19 cellular contexts compared by ENCODE assay signal in genomic region chr2:214471990-214472389, GRCh38.
DNase-seq lines count a peak whose midpoint lies in the region; ATAC-seq, FAIRE-seq and TF ChIP-seq lines count a peak whose summit lies in the region.
"Had no signal": no experiment of that assay in that cellular context is flagged by ENCODE, and none has a peak within 500 bp of the region (broad histone marks: within the 10 kb centered on the region; RNA-seq: fewer than 3 reads in every experiment).

No MANE protein-coding gene starts in this region.

- H3K27me3 Mint-ChIP-seq in astrocyte (ENCODE audit: low read depth, unreplicated experiment): no peaks in the 10 kb centered on the region
- H3K27me3 Mint-ChIP-seq: B cell had no signal

- no peak overlapping the region for H2AFZ ChIP-seq in astrocyte (ENCODE audit: low read depth, low read length)

- no peaks in the 10 kb centered on the region for H3K36me3 Mint-ChIP-seq in astrocyte (ENCODE audit: low read depth, unreplicated experiment)
- H3K36me3 Mint-ChIP-seq: CD8-positive, alpha-beta T cell had no signal

- DNase-seq in AG08396 (ENCODE audit: low spot score) (peak; percentile 4), HT1080 (ENCODE audit: low read depth) (peak; percentile 11), astrocyte (ENCODE audit: low read depth) (peak; percentile 51), fibroblast of peridontal ligament (ENCODE audit: extremely low read depth) (peak; percentile 39), RWPE1 (ENCODE audit: low spot score) (no peak), NCI-H524 (lab: John Stamatoyannopoulos, UW) (no peak), NCI-H345 (lab: John Stamatoyannopoulos, UW) (no peak)
- DNase-seq: Calu3; CD8-positive, alpha-beta T cell; DMS79 treated with DMSO at 0.1 percent for 48 hours; GOT3; H7 had no signal

- H3K36me3 ChIP-seq in astrocyte (ENCODE audit: insufficient read depth, low read length): no peaks in the 10 kb centered on the region
- H3K36me3 ChIP-seq: BLaER1 treated with 17β-estradiol and CSF1 and Interleukin-3, amounts not matched to agents 10 nM and 100 nM had no signal

- peaks cover 6% of the 10 kb centered on the region for H3K4me1 Mint-ChIP-seq in astrocyte (ENCODE audit: low read depth, unreplicated experiment)
- H3K4me1 Mint-ChIP-seq: B cell had no signal

- H3K27ac ChIP-seq in astrocyte (ENCODE audit: low read depth, low read length) (no peak overlapping the region), RWPE1 (no peak overlapping the region)
- H3K27ac ChIP-seq: 22Rv1; BLaER1 treated with 17β-estradiol and CSF1 and Interleukin-3, amounts not matched to agents 10 nM and 100 nM had no signal

- H3K27me3 ChIP-seq in astrocyte (ENCODE audit: insufficient read depth, low read length): no peaks in the 10 kb centered on the region
- H3K27me3 ChIP-seq: BLaER1 treated with 17β-estradiol and CSF1 and Interleukin-3, amounts not matched to agents 10 nM and 100 nM had no signal

- no peaks in the 10 kb centered on the region for H3K9me3 Mint-ChIP-seq in astrocyte (ENCODE audit: unreplicated experiment)
- H3K9me3 Mint-ChIP-seq: CD8-positive, alpha-beta T cell had no signal

- TF ChIP-seq CTCF in astrocyte (IDR thresholded peaks at IDR 0.05; ENCODE audit: insufficient read depth, low read depth, low read length) (no peak), RWPE1 (conservative IDR thresholded peaks at IDR 0.05; ENCODE audit: low read depth) (no peak)

- POLR2A ChIA-PET in RWPE1 (lab: Yijun Ruan, JAX; ENCODE audit: low non-redundant PET): no interaction called here

- H3K4me3 ChIP-seq in astrocyte (ENCODE audit: insufficient read depth, low read depth, low read length): no peak overlapping the region
- H3K4me3 ChIP-seq: BLaER1 treated with 17β-estradiol and CSF1 and Interleukin-3, amounts not matched to agents 10 nM and 100 nM; K562 had no signal

- no peaks in the 10 kb centered on the region for H3K79me2 ChIP-seq in astrocyte (ENCODE audit: insufficient read depth, low read length)

- no peak overlapping the region for H3K4me3 Mint-ChIP-seq in astrocyte (ENCODE audit: unreplicated experiment)
- H3K4me3 Mint-ChIP-seq: B cell; CD8-positive, alpha-beta T cell had no signal

- H3K9ac ChIP-seq in astrocyte (ENCODE audit: low read length): no peak overlapping the region
- H3K9ac ChIP-seq: BLaER1 treated with 17β-estradiol and CSF1 and Interleukin-3, amounts not matched to agents 10 nM and 100 nM had no signal

- H4K20me1 ChIP-seq in astrocyte (ENCODE audit: insufficient read depth, low read length): no peaks in the 10 kb centered on the region
- H4K20me1 ChIP-seq: BLaER1 treated with 17β-estradiol and CSF1 and Interleukin-3, amounts not matched to agents 10 nM and 100 nM had no signal

- H3K9me3 ChIP-seq in astrocyte (ENCODE audit: insufficient read depth, low read depth, low read length): no peaks in the 10 kb centered on the region
- H3K9me3 ChIP-seq: BLaER1 treated with 17β-estradiol and CSF1 and Interleukin-3, amounts not matched to agents 10 nM and 100 nM had no signal

- ATAC-seq in HG03520 (IDR thresholded peaks at IDR 0.05; ENCODE audit: unreplicated experiment): no peak
- ATAC-seq: CD8-positive, alpha-beta T cell; K562 had no signal

- FAIRE-seq in astrocyte (lab: Jason Lieb, UNC): no peak
- FAIRE-seq: G401.6, GM12891, K562 had no signal

- no peaks in the 10 kb centered on the region for H3K4me1 ChIP-seq in astrocyte (ENCODE audit: insufficient read depth, low read length)
- H3K4me1 ChIP-seq: BLaER1 treated with 17β-estradiol and CSF1 and Interleukin-3, amounts not matched to agents 10 nM and 100 nM had no signal

- no peak overlapping the region for H3K27ac Mint-ChIP-seq in astrocyte (ENCODE audit: unreplicated experiment)
- H3K27ac Mint-ChIP-seq: B cell; CD8-positive, alpha-beta T cell had no signal

- H3K4me2 ChIP-seq in astrocyte (ENCODE audit: low read length): no peak overlapping the region
- H3K4me2 ChIP-seq: BLaER1 treated with 17β-estradiol and CSF1 and Interleukin-3, amounts not matched to agents 10 nM and 100 nM had no signal

- CTCF ChIA-PET in RWPE1 (lab: Yijun Ruan, JAX): no interaction called here

Comparison
In these comparisons a context has a peak if more than half of its experiments do, and no peak if none do; other contexts are left out.
1. DNase-seq: peak in AG08396 (single experiment), HT1080 (single experiment), astrocyte (single experiment) and fibroblast of peridontal ligament (single experiment); none in RWPE1 (single experiment), NCI-H524 (0 of 2) and NCI-H345 (single experiment).